10 cellular contexts compared by ENCODE assay signal in the genomic region with DNA sequence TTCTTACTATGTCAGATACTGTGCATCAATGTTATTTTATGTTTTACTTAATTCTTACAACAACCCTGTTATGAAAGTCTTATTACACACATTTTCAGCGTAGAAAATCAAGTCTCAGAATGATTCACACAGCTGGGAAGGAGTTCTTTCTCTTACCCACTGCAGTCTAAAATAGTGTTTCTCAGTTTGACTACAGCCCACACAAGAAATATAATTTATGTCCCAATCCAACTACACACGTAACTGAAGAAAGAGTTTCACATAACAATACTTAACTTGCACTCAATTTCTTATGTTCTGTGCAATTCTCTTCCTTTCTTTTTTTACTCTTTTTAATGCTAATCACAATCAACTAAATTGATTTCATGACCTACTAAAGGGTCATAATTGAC.
DNase-seq lines count a peak whose midpoint lies in the region; ATAC-seq lines count a peak whose summit lies in the region.
"Had no signal": no experiment of that assay in that cellular context is flagged by ENCODE, and none has a peak within 500 bp of the region (broad histone marks: within the 10 kb centered on the region; RNA-seq: fewer than 3 reads in every experiment).

No MANE protein-coding gene starts in this region.

- H3K9ac ChIP-seq in iPS-20b (ENCODE audit: low read depth, low read length): peak overlapping the region; percentile 62

- no peak for DNase-seq in NK-92 treated with Interleukin-12 subunit alpha and Interleukin-12 subunit beta, amount 100 ng/mL, for 24 hours (lab: John Stamatoyannopoulos, UW)
- DNase-seq in NCI-H1092 treated with DMSO at 0.1 percent for 48 hours (lab: John Stamatoyannopoulos, UW): no peak
- no peak for DNase-seq in RPMI8226
- no peak for DNase-seq in LoVo (ENCODE audit: low spot score)
- DNase-seq: activated T-cell treated with anti-CD3 and anti-CD28 coated beads, Interleukin-2, amount 50 U/mL, for 48 hours had no signal

- ATAC-seq in GM18907 (IDR thresholded peaks at IDR 0.05; ENCODE audit: unreplicated experiment): peak; percentile 79
- peak; percentile 72 for ATAC-seq in GM21786 (IDR thresholded peaks at IDR 0.05; ENCODE audit: unreplicated experiment)
- peak; percentile 88 for ATAC-seq in HG03432 (IDR thresholded peaks at IDR 0.05; ENCODE audit: unreplicated experiment)

- no peaks in the 10 kb centered on the region for H3K36me3 ChIP-seq in iPS-20b (ENCODE audit: insufficient read depth, low read depth, low read length)
- H3K36me3 ChIP-seq: neutrophil had no signal

- H3K9me3 ChIP-seq in iPS-20b (ENCODE audit: insufficient read depth, low read depth, low read length): no peaks in the 10 kb centered on the region
- H3K9me3 ChIP-seq: neutrophil had no signal

- peak overlapping the region; percentile 43 for H3K4me3 ChIP-seq in iPS-20b (ENCODE audit: low read length)

- peaks cover 41% of the 10 kb centered on the region for H3K4me1 ChIP-seq in iPS-20b (ENCODE audit: insufficient read depth, low read length)

- H3K27me3 ChIP-seq in iPS-20b (ENCODE audit: insufficient read depth, low read length): no peaks in the 10 kb centered on the region
- H3K27me3 ChIP-seq: neutrophil had no signal

- peak overlapping the region; percentile 22 for H3K27ac ChIP-seq in iPS-20b (ENCODE audit: low read length)
- H3K27ac ChIP-seq: neutrophil had no signal
